8 cellular contexts compared by ENCODE assay signal in genomic region chr22:35299717-35300497, GRCh38. TPM values are rescaled to one million over a fixed set of nuclear protein-coding genes. Genes with fewer than 3 reads are reported as not detected.
A peak's percentile ranks its signal among the peaks of the same experiment; 100 is the strongest.
DNase-seq lines count a peak whose midpoint lies in the region; ATAC-seq and TF ChIP-seq lines count a peak whose summit lies in the region.

TOM1 (plus strand) TSS chr22:35299894; CDS start chr22:35299929, 35 bp downstream.

- TF ChIP-seq CTCF in AG04450 (IDR thresholded peaks at IDR 0.05; ENCODE audit: low read depth, low read length) (no peak), activated B cell treated with CpG ODN at 0.5 μM for 24 hours (IDR thresholded peaks at IDR 0.05) (no peak)

- CTCF ChIA-PET in AG04450 (lab: Charles Lee), result no interaction called here
- CTCF ChIA-PET in activated B cell treated with CpG ODN at 0.5 μM for 24 hours (lab: Charles Lee), result interaction anchor here (1.1 to 1.3 kb wide), 3 partner anchors 42 to 110 kb away, joined by 3 to 5 read pairs (median 4); no protein-coding TSS in a partner anchor

- intact Hi-C loops in activated B cell treated with CpG ODN at 0.5 μM for 24 hours (cut with micrococcal nuclease), result loop anchor here (1.0 to 2.0 kb wide), 4 partner anchors 8 to 111 kb away; partner anchors contain the start of gene HMGXB4

- peak within 1 kb of the TSS; percentile 92 for H3K4me3 Mint-ChIP-seq in activated B cell treated with CpG ODN at 0.5 μM for 24 hours
- peak within 1 kb of the TSS; percentile 96 to 99 (median 97) for H3K4me3 Mint-ChIP-seq in immature natural killer cell

- POLR2A ChIA-PET in AG04450 (lab: Yijun Ruan, JAX) (interaction anchor here (0.7 to 1.5 kb wide), 5 partner anchors 13 to 80 kb away, joined by 4 to 11 read pairs (median 5); partner anchors contain the start of gene HMGXB4), activated B cell treated with CpG ODN at 0.5 μM for 24 hours (lab: Charles Lee) (interaction anchor here (0.6 to 1.8 kb wide), 14 partner anchors 9 to 111 kb away, joined by 3 to 34 read pairs (median 4); partner anchors contain the start of gene HMGXB4)

- DNase-seq in AG04450 (ENCODE audit: low read depth, low spot score) (peak; percentile 98), NCI-H345 (lab: John Stamatoyannopoulos, UW) (peak; percentile 94), activated B cell treated with CpG ODN at 0.5 μM for 24 hours (peak; percentile 98), caudate nucleus (lab: John Stamatoyannopoulos, UW) (peak; percentile 87 to 100 (median 96)), immature natural killer cell (peak; percentile 98 to 99 (median 98)), smooth muscle cell of the brain vasculature (ENCODE audit: low read depth, low spot score) (peak; percentile 98)

- H3K36me3 Mint-ChIP-seq in activated B cell treated with CpG ODN at 0.5 μM for 24 hours (ENCODE audit: low read depth) (peaks cover 2% of the 10 kb centered on the region), immature natural killer cell (peaks cover 0 to 3% (median 0%) of the 10 kb centered on the region in 3 donors)

- H3K27me3 ChIP-seq in AG04450 (ENCODE audit: control insufficient read depth, insufficient read depth, low read length), result no peaks in the 10 kb centered on the region

- H3K27ac ChIP-seq in AG04450 (ENCODE audit: low read depth, low read length) (peak within 1 kb of the TSS; percentile 94), caudate nucleus (ENCODE audit: low read depth, low read length) (peak within 1 kb of the TSS; percentile 98)

- peak within 1 kb of the TSS; percentile 86 for H3K4me3 ChIP-seq in AG04450 (ENCODE audit: low read depth, low read length)

- H3K9me3 Mint-ChIP-seq in activated B cell treated with CpG ODN at 0.5 μM for 24 hours (no peaks in the 10 kb centered on the region), immature natural killer cell (no peaks in the 10 kb centered on the region)

- H3K9me3 ChIP-seq in AG04450 (ENCODE audit: control insufficient read depth, insufficient read depth, low read length), result no peaks in the 10 kb centered on the region; the same call in 1 of the 2 replicates

- H3K4me1 Mint-ChIP-seq in activated B cell treated with CpG ODN at 0.5 μM for 24 hours, result peaks cover 20% of the 10 kb centered on the region
- peaks cover 20 to 28% of the 10 kb centered on the region in 2 donors for H3K4me1 Mint-ChIP-seq in immature natural killer cell

- ATAC-seq in GM18909 (IDR thresholded peaks at IDR 0.05; ENCODE audit: poor library complexity, unreplicated experiment) (peak; percentile 95), HG03196 (IDR thresholded peaks at IDR 0.05; ENCODE audit: unreplicated experiment) (peak; percentile 95), activated B cell treated with CpG ODN at 0.5 μM for 24 hours (ENCODE audit: low read depth) (peak; percentile 93)

- H3K27ac Mint-ChIP-seq in activated B cell treated with CpG ODN at 0.5 μM for 24 hours (peak within 1 kb of the TSS; percentile 91), immature natural killer cell (peak within 1 kb of the TSS; percentile 93 to 99 (median 98))

- no peaks in the 10 kb centered on the region for H3K27me3 Mint-ChIP-seq in activated B cell treated with CpG ODN at 0.5 μM for 24 hours
- H3K27me3 Mint-ChIP-seq in immature natural killer cell (ENCODE audit: low read depth in 3 of 3), result peaks cover 8 to 16% (median 10%) of the 10 kb centered on the region in 3 donors

RNA-seq across cellular contexts. Expression of gene TOM1, which starts in this region (rescaled TPM):
- polyA plus RNA-seq in AG04450 (2011; rRNA removed), result 40.0 and 57.2 TPM in 2 replicates
- polyA minus RNA-seq in AG04450 (2011; rRNA and poly(A)+ RNA removed), result 75.6 and 111 TPM in 2 replicates
- 32.2 and 40.8 TPM in 2 replicates for total RNA-seq in activated B cell treated with CpG ODN at 0.5 μM for 24 hours
- 10 to 100 TPM; 24.5 to 31.2 (median 26.2) TPM for polyA plus RNA-seq in immature natural killer cell

Comparison
In these comparisons a context has a peak if more than half of its experiments do, and no peak if none do; other contexts are left out.
1. Peak in every context shown above with its lines: DNase-seq, ATAC-seq, H3K4me3 ChIP-seq and H3K27ac ChIP-seq.